ENCODE assay signal across 1 cellular context in genomic region chr3:124999897-125000296, GRCh38.
TF ChIP-seq lines count a peak whose summit lies in the region.

No MANE protein-coding gene starts in this region.

TF ChIP-seq in WTC11, 78 proteins besides CTCF, POLR2A, EP300 and RAD21 (continued from another document):
- no peak for TF ChIP-seq E2F1 (CRISPR knock-in tag; IDR thresholded peaks at IDR 0.05)
- no peak for TF ChIP-seq FOXK1 (CRISPR knock-in tag; IDR thresholded peaks at IDR 0.05)
TF ChIP-seq in WTC11: peak in this region for 1.
